In the genomic region with DNA sequence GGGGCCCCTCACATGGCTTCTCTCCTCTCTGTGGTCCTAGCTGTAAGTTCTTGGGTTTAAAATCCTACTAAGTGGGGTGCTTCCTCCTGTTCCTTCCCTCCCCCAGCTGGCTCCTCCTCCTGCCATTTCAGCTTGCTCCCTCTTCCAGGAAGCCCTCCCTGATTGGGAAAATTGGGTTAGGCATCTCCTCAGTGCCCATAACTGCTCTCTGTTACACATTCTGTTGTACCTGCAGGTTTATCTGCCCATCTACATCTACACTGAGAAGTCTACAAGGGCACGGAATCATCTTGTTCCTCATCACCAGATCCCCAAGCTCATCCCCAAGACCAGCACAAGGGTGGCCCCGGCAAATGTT, we compare ENCODE assay signal across 17 cellular contexts. TPM values are rescaled to one million over a fixed set of nuclear protein-coding genes. Genes with fewer than 3 reads are reported as not detected.
DNase-seq lines count a peak whose midpoint lies in the region; ATAC-seq, FAIRE-seq and TF ChIP-seq lines count a peak whose summit lies in the region.
"Had no signal": no experiment of that assay in that cellular context is flagged by ENCODE, and none has a peak within 500 bp of the region (broad histone marks: within the 10 kb centered on the region; RNA-seq: fewer than 3 reads in every experiment).

No MANE protein-coding gene starts in this region.

- DNase-seq in CD8-positive, alpha-beta T cell, result no peak
- DNase-seq in GM23248 (no peak), astrocyte (ENCODE audit: low read depth) (no peak), psoas muscle (no peak), amygdala (lab: John Stamatoyannopoulos, UW) (no peak), NOMO-1 treated with dmso at 0.1 percent for 144 hours (lab: John Stamatoyannopoulos, UW; ENCODE audit: unreplicated experiment) (no peak)
- DNase-seq: cerebellar nuclear complex, NCI-H1436, NCI-H446 treated with DMSO at 0.1 percent for 48 hours, PC-9 had no signal

- H3K36me3 ChIP-seq in CD8-positive, alpha-beta T cell (ENCODE audit: insufficient read depth, low read length), result no peaks in the 10 kb centered on the region
- H3K36me3 ChIP-seq in GM23248 (ENCODE audit: low read depth) (no peaks in the 10 kb centered on the region), astrocyte (ENCODE audit: insufficient read depth, low read length) (peaks cover 2% of the 10 kb centered on the region), parathyroid adenoma (ENCODE audit: control insufficient read depth, insufficient read depth, low read length) (no peaks in the 10 kb centered on the region), psoas muscle (ENCODE audit: insufficient read depth in 1 of 2, low read depth in 1 of 2) (no peaks in the 10 kb centered on the region)
- H3K36me3 ChIP-seq: heart left ventricle had no signal

- peaks cover 9% of the 10 kb centered on the region for H4K20me1 ChIP-seq in GM23248 (ENCODE audit: insufficient read depth)
- peaks cover 81% of the 10 kb centered on the region for H4K20me1 ChIP-seq in astrocyte (ENCODE audit: insufficient read depth, low read length)

- H3K79me2 ChIP-seq in GM23248 (ENCODE audit: insufficient read depth) (peaks cover 98% of the 10 kb centered on the region), astrocyte (ENCODE audit: insufficient read depth, low read length) (peaks cover 99% of the 10 kb centered on the region), parathyroid adenoma (peaks cover 3% of the 10 kb centered on the region)

- CTCF ChIA-PET in CD8-positive, alpha-beta T cell (lab: Charles Lee), result interaction anchor here (0.9 to 32.4 kb wide), 3 partner anchors 7 to 51 kb away, joined by 3 to 717 read pairs (median 17); no protein-coding TSS in a partner anchor

- intact Hi-C loops in CD8-positive, alpha-beta T cell (cut with DNase I, micrococcal nuclease), result no loop called here
- intact Hi-C loops in psoas muscle (cut with DNase I), result no loop called here

- H3K27me3 Mint-ChIP-seq in CD8-positive, alpha-beta T cell (ENCODE audit: low read depth), result no peaks in the 10 kb centered on the region
- peaks cover 4% of the 10 kb centered on the region for H3K27me3 Mint-ChIP-seq in astrocyte (ENCODE audit: low read depth, unreplicated experiment)

- peak overlapping the region; percentile 35 for H3K27ac Mint-ChIP-seq in CD8-positive, alpha-beta T cell
- H3K27ac Mint-ChIP-seq in astrocyte (ENCODE audit: unreplicated experiment), result no peak overlapping the region
- H3K27ac Mint-ChIP-seq: progenitor cell of endocrine pancreas, WTC11 had no signal

- in situ Hi-C loops in GM23248 (cut with MboI), result no loop called here

- no peaks in the 10 kb centered on the region for H3K27me3 ChIP-seq in CD8-positive, alpha-beta T cell (ENCODE audit: insufficient read depth, low read length)
- H3K27me3 ChIP-seq in GM23248 (replicated peaks; ENCODE audit: insufficient read depth), result no peaks in the 10 kb centered on the region
- no peaks in the 10 kb centered on the region for H3K27me3 ChIP-seq in astrocyte (ENCODE audit: insufficient read depth, low read length)
- no peaks in the 10 kb centered on the region for H3K27me3 ChIP-seq in parathyroid adenoma (ENCODE audit: control insufficient read depth, insufficient read depth, low read length)
- peaks cover 0 to 26% (median 6%) of the 10 kb centered on the region in 3 donors for H3K27me3 ChIP-seq in psoas muscle (ENCODE audit: insufficient read depth in 3 of 3, low read length in 2 of 3)

- no peak overlapping the region for H3K4me3 Mint-ChIP-seq in CD8-positive, alpha-beta T cell
- peak overlapping the region; percentile 60 for H3K4me3 Mint-ChIP-seq in astrocyte (ENCODE audit: unreplicated experiment)
- H3K4me3 Mint-ChIP-seq: WTC11 had no signal

- H3K9me3 Mint-ChIP-seq in CD8-positive, alpha-beta T cell, result no peaks in the 10 kb centered on the region
- no peaks in the 10 kb centered on the region for H3K9me3 Mint-ChIP-seq in astrocyte (ENCODE audit: unreplicated experiment)
- H3K9me3 Mint-ChIP-seq: WTC11 had no signal

- no peaks in the 10 kb centered on the region for H3K9me3 ChIP-seq in CD8-positive, alpha-beta T cell (ENCODE audit: low read length)
- H3K9me3 ChIP-seq in GM23248 (ENCODE audit: low read depth), result no peaks in the 10 kb centered on the region
- no peaks in the 10 kb centered on the region for H3K9me3 ChIP-seq in astrocyte (ENCODE audit: insufficient read depth, low read depth, low read length)
- H3K9me3 ChIP-seq in parathyroid adenoma (ENCODE audit: control insufficient read depth, low read length), result no peaks in the 10 kb centered on the region
- H3K9me3 ChIP-seq in psoas muscle, result no peaks in the 10 kb centered on the region
- H3K9me3 ChIP-seq: heart left ventricle, mucosa of descending colon had no signal

- H3K27ac ChIP-seq in CD8-positive, alpha-beta T cell (ENCODE audit: low read depth, low read length), result no peak overlapping the region
- H3K27ac ChIP-seq in GM23248, result peak overlapping the region; percentile 23; the same call in 1 of the 2 replicates
- H3K27ac ChIP-seq in astrocyte (ENCODE audit: low read depth, low read length), result peak overlapping the region; percentile 13
- peak overlapping the region; percentile 84 for H3K27ac ChIP-seq in parathyroid adenoma
- no peak overlapping the region for H3K27ac ChIP-seq in psoas muscle
- H3K27ac ChIP-seq: PC-9 had no signal

- H3K4me1 ChIP-seq in CD8-positive, alpha-beta T cell (ENCODE audit: insufficient read depth, low read length), result peaks cover 16% of the 10 kb centered on the region
- H3K4me1 ChIP-seq in GM23248 (ENCODE audit: insufficient read depth), result peaks cover 57% of the 10 kb centered on the region
- peaks cover 64% of the 10 kb centered on the region for H3K4me1 ChIP-seq in astrocyte (ENCODE audit: insufficient read depth, low read length)
- H3K4me1 ChIP-seq in parathyroid adenoma, result peaks cover 36% of the 10 kb centered on the region
- H3K4me1 ChIP-seq in psoas muscle, result peaks cover 4% of the 10 kb centered on the region

- POLR2A ChIA-PET in CD8-positive, alpha-beta T cell (lab: Charles Lee), result no interaction called here

- H3K9me2 ChIP-seq in GM23248 (ENCODE audit: insufficient read depth), result no peaks in the 10 kb centered on the region

- H3K4me2 ChIP-seq in GM23248 (ENCODE audit: unreplicated experiment) (peak overlapping the region; percentile 83), astrocyte (ENCODE audit: low read length) (peak overlapping the region; percentile 96), parathyroid adenoma (ENCODE audit: low read length) (no peak overlapping the region)
- H3K4me2 ChIP-seq: PC-9 had no signal

- FAIRE-seq in astrocyte (lab: Jason Lieb, UNC), result no peak
- FAIRE-seq: kidney, urothelium cell line had no signal

- no peak for ATAC-seq in CD8-positive, alpha-beta T cell
- no peak for ATAC-seq in psoas muscle
- ATAC-seq: heart left ventricle, mucosa of descending colon, WTC11 had no signal

- H2AFZ ChIP-seq in GM23248, result no peak overlapping the region
- H2AFZ ChIP-seq in astrocyte (ENCODE audit: low read depth, low read length), result no peak overlapping the region
- no peak overlapping the region for H2AFZ ChIP-seq in parathyroid adenoma
- H2AFZ ChIP-seq: PC-9 had no signal

- no peak for TF ChIP-seq CTCF in CD8-positive, alpha-beta T cell (IDR thresholded peaks at IDR 0.05)
- no peak for TF ChIP-seq CTCF in astrocyte (IDR thresholded peaks at IDR 0.05; ENCODE audit: insufficient read depth, low read depth, low read length)
- TF ChIP-seq CTCF in parathyroid adenoma (IDR thresholded peaks at IDR 0.05), result no peak
- no peak for TF ChIP-seq CTCF in psoas muscle (IDR thresholded peaks at IDR 0.05)

- H3F3A ChIP-seq in GM23248 (ENCODE audit: insufficient read depth), result peaks cover 45% of the 10 kb centered on the region

- peaks cover 41% of the 10 kb centered on the region for H3K4me1 Mint-ChIP-seq in CD8-positive, alpha-beta T cell (ENCODE audit: low read depth)
- H3K4me1 Mint-ChIP-seq in astrocyte (ENCODE audit: low read depth, unreplicated experiment), result peaks cover 34% of the 10 kb centered on the region

- H3K4me3 ChIP-seq in CD8-positive, alpha-beta T cell (ENCODE audit: low read depth, low read length), result no peak overlapping the region
- peak overlapping the region; percentile 100 for H3K4me3 ChIP-seq in GM23248
- peak overlapping the region; percentile 97 for H3K4me3 ChIP-seq in astrocyte (ENCODE audit: insufficient read depth, low read depth, low read length)
- no peak overlapping the region for H3K4me3 ChIP-seq in parathyroid adenoma (ENCODE audit: low read depth, low read length)
- H3K4me3 ChIP-seq in psoas muscle, result no peak overlapping the region
- H3K4me3 ChIP-seq: heart left ventricle, mucosa of descending colon, PC-9 had no signal

- H3K9ac ChIP-seq in GM23248, result peak overlapping the region; percentile 81; the same call in 1 of the 2 replicates
- peak overlapping the region; percentile 87 for H3K9ac ChIP-seq in astrocyte (ENCODE audit: low read length)
- H3K9ac ChIP-seq in parathyroid adenoma, result no peak overlapping the region

- no peaks in the 10 kb centered on the region for H3K36me3 Mint-ChIP-seq in CD8-positive, alpha-beta T cell
- H3K36me3 Mint-ChIP-seq in astrocyte (ENCODE audit: low read depth, unreplicated experiment), result peaks cover 5% of the 10 kb centered on the region
- H3K36me3 Mint-ChIP-seq: WTC11 had no signal

- WGBS in GM23248 (ENCODE audit: low coverage in 1 of 2, low lambda C conversion rate in 2 of 2, missing lambda C conversion rate in 2 of 2), 2 experiments, result 98% methylated on average over 2 of the region's 2 CpGs
- 95 to 98% (median 98%) methylated on average over 2 of the region's 2 CpGs for WGBS in psoas muscle, 3 donors

RNA-seq across cellular contexts. Expression of a gene that starts 4.0 kb away (rescaled TPM):
- total RNA-seq in CD8-positive, alpha-beta T cell, result 1 to 10 TPM; 8.8 to 9.4 TPM
- total RNA-seq in GM23248 (2014; rRNA removed; shearing (Covaris generic)), result 132 and 151 TPM in 2 replicates
- 41.2 and 42.3 TPM in 2 replicates for polyA plus RNA-seq in GM23248 (2016; fragmentation: Nextera tagmentation; extraction: Ambion mirVana)
- total RNA-seq in astrocyte, result 26.7 and 36.3 TPM in 2 replicates
- total RNA-seq in psoas muscle, result 1 to 10 TPM in 3 of 4 donors, under 1 TPM in 1; 0.71 to 2.0 (median 1.5) TPM
- 1 to 10 TPM in 1 of 3 donors, under 1 TPM in 2; 0.44 to 1.2 (median 0.46) TPM for polyA plus RNA-seq in psoas muscle

RNA-seq across cellular contexts. Expression of a gene that starts 31.2 kb away (rescaled TPM):
- 10 to 100 TPM; 21.7 to 23.1 TPM for total RNA-seq in CD8-positive, alpha-beta T cell
- 70.4 and 74.2 TPM in 2 replicates for total RNA-seq in GM23248 (2014; rRNA removed; shearing (Covaris generic))
- 78.6 and 79.1 TPM in 2 replicates for polyA plus RNA-seq in GM23248 (2016; fragmentation: Nextera tagmentation; extraction: Ambion mirVana)
- total RNA-seq in astrocyte, result 40.9 and 46.1 TPM in 2 replicates
- total RNA-seq in psoas muscle, result 10 to 100 TPM; 52.3 to 72.7 (median 59.7) TPM
- 10 to 100 TPM; 45.5 to 91.7 (median 62.8) TPM for polyA plus RNA-seq in psoas muscle

Comparison
In these comparisons a context has a peak if more than half of its experiments do, and no peak if none do; other contexts are left out.
1. H3K27ac ChIP-seq: peak in GM23248 (single experiment), astrocyte (single experiment) and parathyroid adenoma (single experiment); none in CD8-positive, alpha-beta T cell (single experiment) and psoas muscle (single experiment).
2. H3K4me3 ChIP-seq: peak in GM23248 (single experiment) and astrocyte (single experiment); none in CD8-positive, alpha-beta T cell (single experiment), parathyroid adenoma (single experiment) and psoas muscle (single experiment).